In genomic region chr19:15776991-15777787, GRCh38 we compare ENCODE assay signal across 27 cellular contexts. TPM values are rescaled to one million over a fixed set of nuclear protein-coding genes. Genes with fewer than 3 reads are reported as not detected.
DNase-seq lines count a peak whose midpoint lies in the region; TF ChIP-seq lines count a peak whose summit lies in the region.
"Had no signal": no experiment of that assay in that cellular context is flagged by ENCODE, and none has a peak within 500 bp of the region (broad histone marks: within the 10 kb centered on the region; RNA-seq: fewer than 3 reads in every experiment).

No MANE protein-coding gene starts in this region.

- H3K27ac Mint-ChIP-seq in endothelial cell (ENCODE audit: unreplicated experiment): peak overlapping the region; percentile 48
- H3K27ac Mint-ChIP-seq in osteocyte (ENCODE audit: unreplicated experiment): no peak overlapping the region
- H3K27ac Mint-ChIP-seq: CD4-positive, alpha-beta T cell; HFFc6 had no signal

- H3K4me3 Mint-ChIP-seq in endothelial cell (ENCODE audit: unreplicated experiment) (peak overlapping the region; percentile 51), osteocyte (ENCODE audit: unreplicated experiment) (no peak overlapping the region)
- H3K4me3 Mint-ChIP-seq: CD4-positive, alpha-beta T cell; HFFc6 had no signal

- no peaks in the 10 kb centered on the region for H3K36me3 ChIP-seq in vagina
- H3K36me3 ChIP-seq: BLaER1, HAP-1 had no signal

- no peak overlapping the region for H3K4me3 ChIP-seq in Jurkat, Clone E6-1 (ENCODE audit: low read length)
- H3K4me3 ChIP-seq in vagina: no peak overlapping the region
- H3K4me3 ChIP-seq: BLaER1, HAP-1, K562 had no signal

- H3K27me3 Mint-ChIP-seq in endothelial cell (ENCODE audit: unreplicated experiment): peaks cover 26% of the 10 kb centered on the region
- no peaks in the 10 kb centered on the region for H3K27me3 Mint-ChIP-seq in osteocyte (ENCODE audit: unreplicated experiment)

- no peak for TF ChIP-seq POLR2A in vagina (IDR thresholded peaks at IDR 0.05)

- peaks cover 17% of the 10 kb centered on the region for H3K4me1 ChIP-seq in vagina
- H3K4me1 ChIP-seq: HAP-1 had no signal

- intact Hi-C loops in vagina (cut with DNase I): no loop called here

- H3K27me3 ChIP-seq in vagina: no peaks in the 10 kb centered on the region
- H3K27me3 ChIP-seq: BLaER1 had no signal

- no peaks in the 10 kb centered on the region for H3K9me3 ChIP-seq in vagina
- H3K9me3 ChIP-seq: BLaER1, HAP-1 had no signal

- TF ChIP-seq CTCF in endothelial cell (IDR thresholded peaks at IDR 0.05; ENCODE audit: unreplicated experiment) (no peak), osteocyte (IDR thresholded peaks at IDR 0.05) (no peak), vagina (IDR thresholded peaks at IDR 0.05) (no peak)

- DNase-seq in Jurkat, Clone E6-1 (ENCODE audit: low read depth, low spot score): peak; percentile 36
- no peak for DNase-seq in endothelial cell (ENCODE audit: low spot score)
- DNase-seq in osteocyte (ENCODE audit: extremely low spot score, unreplicated experiment): peak; percentile 76
- peak; percentile 70 to 96 for DNase-seq in vagina (ENCODE audit: extremely low spot score in 2 of 2)
- DNase-seq in NCI-H2196 treated with DMSO at 0.1 percent for 48 hours (lab: John Stamatoyannopoulos, UW; ENCODE audit: unreplicated experiment): no peak
- DNase-seq in DMS153 treated with DMSO at 0.1 percent for 48 hours (lab: John Stamatoyannopoulos, UW; ENCODE audit: unreplicated experiment): no peak
- no peak for DNase-seq in NOMO-1 treated with DMSO at 0.1 percent for 48 hours (lab: John Stamatoyannopoulos, UW; ENCODE audit: unreplicated experiment)
- DNase-seq: CD4-positive, alpha-beta T cell; DMS53; GOT3; HFFc6; Kasumi-1; NCI-H1105; NCI-H146; NCI-H1930; NCI-H446 treated with DMSO at 0.1 percent for 48 hours; NCI-H526; NCI-H82; SHP77 treated with DMSO at 0.1 percent for 48 hours had no signal

- no peak overlapping the region for H3K27ac ChIP-seq in vagina
- H3K27ac ChIP-seq: BLaER1 had no signal

- H3K36me3 Mint-ChIP-seq in endothelial cell (ENCODE audit: low read depth, unreplicated experiment): peaks cover 35% of the 10 kb centered on the region
- no peaks in the 10 kb centered on the region for H3K36me3 Mint-ChIP-seq in osteocyte (ENCODE audit: unreplicated experiment)

- H3K9me3 Mint-ChIP-seq in endothelial cell (ENCODE audit: unreplicated experiment) (peaks cover 67% of the 10 kb centered on the region), osteocyte (ENCODE audit: unreplicated experiment) (peaks cover 23% of the 10 kb centered on the region)
- H3K9me3 Mint-ChIP-seq: CD4-positive, alpha-beta T cell had no signal

- no peaks in the 10 kb centered on the region for H3K4me1 Mint-ChIP-seq in endothelial cell (ENCODE audit: unreplicated experiment)
- no peaks in the 10 kb centered on the region for H3K4me1 Mint-ChIP-seq in osteocyte (ENCODE audit: unreplicated experiment)

RNA-seq across cellular contexts. Expression of gene OR10H5, which starts 10.3 kb away (rescaled TPM):
- not detected for polyA plus RNA-seq in Jurkat, Clone E6-1 (2012; ENCODE audit: insufficient read depth, insufficient read length)
- not detected for total RNA-seq in endothelial cell (ENCODE audit: unreplicated experiment)
- not detected in 2 replicates for total RNA-seq in osteocyte
- not detected for total RNA-seq in vagina
- total RNA-seq: CD4-positive, alpha-beta T cell; HepG2; HFFc6; HT1080; K562; M059J; OCI-LY7 had no signal
- polyA plus RNA-seq: AG04450, HepG2, K562 had no signal

RNA-seq across cellular contexts. Expression of gene OR10H1, which starts 38.3 kb away (rescaled TPM):
- not detected for polyA plus RNA-seq in Jurkat, Clone E6-1 (2012; ENCODE audit: insufficient read depth, insufficient read length)
- not detected for total RNA-seq in endothelial cell (ENCODE audit: unreplicated experiment)
- not detected in 2 replicates for total RNA-seq in osteocyte
- not detected for total RNA-seq in vagina
- total RNA-seq: HepG2, HFFc6, HT1080, K562, M059J had no signal
- polyA plus RNA-seq: AG04450, HepG2, K562 had no signal

RNA-seq across cellular contexts. Expression of gene OR10H3, which starts 39.4 kb away (rescaled TPM):
- not detected for polyA plus RNA-seq in Jurkat, Clone E6-1 (2012; ENCODE audit: insufficient read depth, insufficient read length)
- not detected for total RNA-seq in endothelial cell (ENCODE audit: unreplicated experiment)
- total RNA-seq in osteocyte: not detected in 2 replicates
- not detected for total RNA-seq in vagina
- total RNA-seq: CD4-positive, alpha-beta T cell; HepG2; HFFc6; HT1080; K562; M059J; OCI-LY7 had no signal
- polyA plus RNA-seq: AG04450, HepG2, K562 had no signal

RNA-seq across cellular contexts. Expression of gene OR10H2, which starts 49.4 kb away (rescaled TPM):
- not detected for polyA plus RNA-seq in Jurkat, Clone E6-1 (2012; ENCODE audit: insufficient read depth, insufficient read length)
- not detected for total RNA-seq in endothelial cell (ENCODE audit: unreplicated experiment)
- not detected in 2 replicates for total RNA-seq in osteocyte
- not detected for total RNA-seq in vagina
- total RNA-seq: CD4-positive, alpha-beta T cell; HepG2; HFFc6; HT1080; K562; M059J; OCI-LY7 had no signal
- polyA plus RNA-seq: AG04450, HepG2, K562 had no signal

Comparison
In these comparisons a context has a peak if more than half of its experiments do, and no peak if none do; other contexts are left out.
1. DNase-seq: peak in Jurkat, Clone E6-1 (single experiment), osteocyte (single experiment) and vagina (2 of 2); none in endothelial cell (single experiment), NCI-H2196 treated with DMSO at 0.1 percent for 48 hours (single experiment), DMS153 treated with DMSO at 0.1 percent for 48 hours (single experiment) and NOMO-1 treated with DMSO at 0.1 percent for 48 hours (single experiment).